In the genomic region with DNA sequence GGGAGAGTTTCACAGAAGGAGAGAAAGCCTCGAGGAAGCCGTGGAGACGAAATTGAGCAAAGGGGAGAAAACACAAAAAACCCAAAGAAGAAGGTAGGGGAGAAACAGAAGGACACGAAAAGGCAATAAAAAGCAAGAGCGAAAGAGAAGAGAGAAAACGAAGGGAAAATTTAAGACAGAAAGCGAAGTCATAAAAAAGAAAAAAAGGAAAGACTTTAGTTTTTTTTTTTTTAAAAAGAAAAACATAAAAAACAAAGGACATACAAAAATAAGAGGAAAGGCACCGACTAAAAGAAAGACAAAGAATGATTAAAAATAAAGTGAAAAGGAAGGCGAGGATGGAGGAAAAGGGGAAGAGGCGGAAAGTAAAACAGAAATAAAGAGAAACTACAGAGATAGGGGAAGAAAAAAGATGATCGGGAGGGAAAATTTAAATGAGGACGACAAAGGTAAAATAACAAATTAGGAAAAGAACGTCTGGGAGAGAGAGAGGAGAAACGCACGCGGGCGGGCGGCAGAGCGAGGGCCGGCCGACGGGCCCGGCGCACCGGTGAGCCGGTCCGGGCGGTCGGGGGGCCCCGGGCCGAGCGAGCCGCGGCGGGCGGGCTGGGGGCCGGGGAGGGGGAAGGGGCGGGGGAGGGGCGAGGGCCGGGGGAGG, we compare ENCODE assay signal across 11 cellular contexts. TPM values are rescaled to one million over a fixed set of nuclear protein-coding genes. Genes with fewer than 3 reads are reported as not detected.
DNase-seq lines count a peak whose midpoint lies in the region; ATAC-seq, FAIRE-seq and TF ChIP-seq lines count a peak whose summit lies in the region.
"Had no signal": no experiment of that assay in that cellular context is flagged by ENCODE, and none has a peak within 500 bp of the region (broad histone marks: within the 10 kb centered on the region; RNA-seq: fewer than 3 reads in every experiment).

No MANE protein-coding gene starts in this region.

- FAIRE-seq in GM12878 (lab: Jason Lieb, UNC): no peak

- no peaks in the 10 kb centered on the region; the same call in 1 of the 2 replicates for H4K20me1 ChIP-seq in GM12878 (ENCODE audit: control insufficient read depth, insufficient read depth)

- RAD21 ChIA-PET in GM12878 (lab: Charles Lee; ENCODE audit: unreplicated experiment): no interaction called here

- H3K27me3 Mint-ChIP-seq in CD14-positive monocyte (ENCODE audit: low read depth in 3 of 3) (peaks cover 76 to 93% (median 83%) of the 10 kb centered on the region in 3 donors), nephron (ENCODE audit: low read depth) (peaks cover 92% of the 10 kb centered on the region)

- H3K9me3 Mint-ChIP-seq in CD14-positive monocyte (peaks cover 0 to 28% (median 19%) of the 10 kb centered on the region in 7 donors), nephron (no peaks in the 10 kb centered on the region)

- TF ChIP-seq EP300 in GM12878 (IDR thresholded peaks at IDR 0.05; ENCODE audit: borderline replicate concordance in 1 of 2, control insufficient read depth in 1 of 2, low read depth in 2 of 2, low read length in 2 of 2): no peak

- no peak overlapping the region for H3K27ac Mint-ChIP-seq in CD14-positive monocyte
- H3K27ac Mint-ChIP-seq in nephron: no peak overlapping the region

- no peaks in the 10 kb centered on the region for H3K79me2 ChIP-seq in GM12878 (ENCODE audit: control insufficient read depth, insufficient read depth, low read length)

- no peak for TF ChIP-seq CTCF in CD14-positive monocyte (IDR thresholded peaks at IDR 0.05)
- TF ChIP-seq CTCF in HEK293 (tag by site-specific recombination; IDR thresholded peaks at IDR 0.05): no peak
- TF ChIP-seq CTCF in GM12878 (IDR thresholded peaks at IDR 0.05 in 2 of 3, conservative IDR thresholded peaks at IDR 0.05 in 1 of 3; ENCODE audit: control insufficient read depth in 2 of 3, extremely low read depth in 1 of 3, insufficient read depth in 1 of 3, low read depth in 3 of 3, low read length in 3 of 3): no peak
- TF ChIP-seq CTCF in nephron (IDR thresholded peaks at IDR 0.05; ENCODE audit: unreplicated experiment in 3 of 3): no peak

- CTCF ChIA-PET in HEK293 (lab: Yijun Ruan, JAX) (interaction anchor here (0.6 kb wide), 1 partner anchor 194 kb away, joined by 3 read pairs; no protein-coding TSS in a partner anchor), GM12878 (lab: Yijun Ruan, JAX) (no interaction called here)

- SMC1A ChIA-PET in GM12878 (lab: Charles Lee; ENCODE audit: uncharacterized antibody, unreplicated experiment): no interaction called here

- no peak overlapping the region for H3K9ac ChIP-seq in GM12878 (ENCODE audit: control insufficient read depth, insufficient read depth, low read length)

- H3K4me1 ChIP-seq in HEK293 (ENCODE audit: control insufficient read depth, insufficient read depth, low read length): no peaks in the 10 kb centered on the region
- peaks cover 6% of the 10 kb centered on the region for H3K4me1 ChIP-seq in GM12878 (ENCODE audit: control insufficient read depth, insufficient read depth, low read length)

- H3K4me3 Mint-ChIP-seq in CD14-positive monocyte (peak overlapping the region; percentile 64 to 96), nephron (peak overlapping the region; percentile 83 to 84 (median 83))

- peaks cover 0 to 31% of the 10 kb centered on the region in 2 experiments; a peak in 1 of 3 replicates for H3K36me3 ChIP-seq in HEK293 (ENCODE audit: control insufficient read depth in 2 of 2, insufficient read depth in 1 of 2, low read length in 2 of 2)
- no peaks in the 10 kb centered on the region for H3K36me3 ChIP-seq in GM12878 (ENCODE audit: control insufficient read depth in 2 of 2, insufficient read depth in 2 of 2, low read length in 1 of 2)
- H3K36me3 ChIP-seq: neutrophil had no signal

- no TSS peak for BruUV-seq in GM12878 (replicated peaks; lab: Mats Ljungman, UMichigan)

- WGBS in GM12878 (ENCODE audit: insufficient coverage, insufficient replicate concordance, low lambda C conversion rate, missing lambda C conversion rate): 9% methylated on average over 12 of the region's 40 CpGs

- in situ Hi-C loops in GM12878 (cut with MboI): no loop called here

- H3K4me3 ChIP-seq in HEK293 (ENCODE audit: low read depth, low read length): peak overlapping the region; percentile 10; the same call in 1 of the 2 replicates
- no peak overlapping the region for H3K4me3 ChIP-seq in GM12878

- H3K9me3 ChIP-seq in HEK293 (ENCODE audit: control insufficient read depth, insufficient read depth, low read depth, low read length): no peaks in the 10 kb centered on the region
- no peaks in the 10 kb centered on the region for H3K9me3 ChIP-seq in GM12878 (replicated peaks; ENCODE audit: control insufficient read depth, insufficient read depth, low read length)
- H3K9me3 ChIP-seq: neutrophil had no signal

- no peak overlapping the region for H3K4me2 ChIP-seq in GM12878 (ENCODE audit: control insufficient read depth, insufficient read depth)

- H3K4me1 Mint-ChIP-seq in CD14-positive monocyte (peaks cover 29% of the 10 kb centered on the region), nephron (peaks cover 27% of the 10 kb centered on the region)

- H3K36me3 Mint-ChIP-seq in CD14-positive monocyte: peaks cover 10 to 16% of the 10 kb centered on the region in 2 donors
- no peaks in the 10 kb centered on the region for H3K36me3 Mint-ChIP-seq in nephron (ENCODE audit: low read depth)

- H2AFZ ChIP-seq in GM12878 (ENCODE audit: control insufficient read depth, low read depth, low read length): no peak overlapping the region

- TF ChIP-seq POLR2A in GM12878 (IDR thresholded peaks at IDR 0.05; ENCODE audit: low read depth, low read length): no peak

- POLR2A ChIA-PET in HEK293 (lab: Yijun Ruan, JAX) (interaction anchor here (1.1 kb wide), 1 partner anchor 94 kb away, joined by 3 read pairs; a partner anchor contains a TSS), GM12878 (lab: Charles Lee) (no interaction called here)

- intact Hi-C loops in CD14-positive monocyte (cut with micrococcal nuclease): no loop called here
- intact Hi-C loops in GM12878 (cut with micrococcal nuclease; ENCODE audit: unreplicated experiment): no loop called here

- no peak for TF ChIP-seq RAD21 in GM12878 (IDR thresholded peaks at IDR 0.05; ENCODE audit: insufficient read depth, low read depth, low read length)

- H3K27ac ChIP-seq in HEK293 (ENCODE audit: extremely low read depth, low read depth, low read length): peak overlapping the region; percentile 37; the same call in 1 of the 2 replicates
- no peak overlapping the region for H3K27ac ChIP-seq in GM12878 (ENCODE audit: control insufficient read depth, insufficient read depth)
- H3K27ac ChIP-seq: neutrophil had no signal

- no peak for DNase-seq in CD14-positive monocyte (ENCODE audit: low spot score)
- no peak for DNase-seq in GM12878 (ENCODE audit: low read depth, low spot score)
- no peak for DNase-seq in stimulated activated CD4-positive, alpha-beta T cell treated with anti-CD3 and anti-CD28 coated beads, Interleukin-12 subunit alpha, Interleukin-12 subunit beta, amount 100 ng/mL, for 4 hours
- no peak for DNase-seq in cortex of kidney (lab: John Stamatoyannopoulos, UW)
- no peak for DNase-seq in T-helper 9 cell
- DNase-seq: NCI-H2081 treated with DMSO at 0.1 percent for 48 hours had no signal

- H3K27me3 ChIP-seq in GM12878 (replicated peaks in 1 of 2; ENCODE audit: control insufficient read depth in 2 of 2, insufficient read depth in 2 of 2, low read length in 1 of 2): peaks cover 14 to 24% of the 10 kb centered on the region in 2 experiments

- ATAC-seq in GM12878 (no peak), GM21381 (IDR thresholded peaks at IDR 0.05; ENCODE audit: unreplicated experiment) (no peak)

RNA-seq across cellular contexts. Expression of a gene that starts 0.5 kb away (rescaled TPM):
- polyA plus RNA-seq in CD14-positive monocyte (not detected), GM12878 (2011; rRNA removed) (not detected in 2 replicates), GM12878 (2014; fragmentation: Illumina TruSeq; extraction: Trizol) (not detected in 2 replicates), GM12878 (2014; fragmentation: Nextera tagmentation; extraction: Ambion mirVana) (not detected), GM12878 (2014; rRNA removed) (not detected in 2 replicates), GM12878 (2016; fragmentation: Nextera tagmentation; extraction: Ambion mirVana) (not detected)
- total RNA-seq in GM12878 (2013; cell fraction: nucleolus; rRNA removed): not detected in 2 replicates
- total RNA-seq in GM12878 (2014; rRNA removed) (not detected in 2 replicates), GM12878 (2014; rRNA removed; fragmentation: Illumina TruSeq; extraction: Trizol) (not detected in 2 replicates), GM12878 (2021) (not detected in 2 replicates)
- not detected for polyA plus RNA-seq in GM12878 (2011; ENCODE audit: low read depth)
- not detected in 2 replicates for polyA plus RNA-seq in GM12878 (2011; cell fraction: cytosol; rRNA removed)
- 0.20 TPM in 1 of 2 replicates, not detected in the other for polyA plus RNA-seq in GM12878 (2011; cell fraction: nucleus; rRNA removed)
- polyA plus RNA-seq in GM12878 (2012): not detected in 2 replicates
- not detected in 2 replicates for polyA minus RNA-seq in GM12878 (2011; rRNA and poly(A)+ RNA removed)
- not detected in 2 replicates for polyA minus RNA-seq in GM12878 (2011; cell fraction: cytosol; rRNA and poly(A)+ RNA removed)
- polyA minus RNA-seq in GM12878 (2011; cell fraction: nucleus; rRNA and poly(A)+ RNA removed): not detected in 2 replicates

RNA-seq across cellular contexts. Expression of a gene that starts 36.8 kb away (rescaled TPM):
- polyA plus RNA-seq in CD14-positive monocyte: 1 to 10 TPM in 1 of 2 donors, under 1 TPM in 1; 0.26 to 1.5 TPM
- total RNA-seq in GM12878 (2013; cell fraction: nucleolus; rRNA removed): not detected in 2 replicates
- total RNA-seq in GM12878 (2014; rRNA removed): 0.28 TPM in 1 of 2 replicates, not detected in the other
- total RNA-seq in GM12878 (2014; rRNA removed; fragmentation: Illumina TruSeq; extraction: Trizol): not detected in 2 replicates
- 0.28 and 0.35 TPM in 2 replicates for total RNA-seq in GM12878 (2021)
- polyA plus RNA-seq in GM12878 (2011; ENCODE audit: low read depth): not detected
- polyA plus RNA-seq in GM12878 (2011; rRNA removed): not detected in 2 replicates
- 0.07 TPM in 1 of 2 replicates, not detected in the other for polyA plus RNA-seq in GM12878 (2011; cell fraction: cytosol; rRNA removed)
- 0.22 and 0.28 TPM in 2 replicates for polyA plus RNA-seq in GM12878 (2011; cell fraction: nucleus; rRNA removed)
- polyA plus RNA-seq in GM12878 (2012): 0.16 and 0.35 TPM in 2 replicates
- not detected in 2 replicates for polyA plus RNA-seq in GM12878 (2014; fragmentation: Illumina TruSeq; extraction: Trizol)
- polyA plus RNA-seq in GM12878 (2014; fragmentation: Nextera tagmentation; extraction: Ambion mirVana): under 1 TPM in 1 of 2 experiments, not detected in 1; 0.05 TPM
- polyA plus RNA-seq in GM12878 (2014; rRNA removed): 0.10 TPM in 1 of 2 replicates, not detected in the other
- polyA plus RNA-seq in GM12878 (2016; fragmentation: Nextera tagmentation; extraction: Ambion mirVana): not detected
- not detected in 2 replicates for polyA minus RNA-seq in GM12878 (2011; rRNA and poly(A)+ RNA removed)
- polyA minus RNA-seq in GM12878 (2011; cell fraction: cytosol; rRNA and poly(A)+ RNA removed): not detected in 2 replicates
- polyA minus RNA-seq in GM12878 (2011; cell fraction: nucleus; rRNA and poly(A)+ RNA removed): not detected in 2 replicates
- total RNA-seq: T-helper 2 cell treated with Interferon-gamma antibody and Interleukin-4, amounts not matched to agents 100 ng/mL and 5 ng/mL, for 36 hours had no signal

RNA-seq across cellular contexts. Expression of a gene that starts 45.8 kb away (rescaled TPM):
- polyA plus RNA-seq in CD14-positive monocyte (under 1 TPM in 1 of 2 donors, not detected in 1; 0.50 TPM), GM12878 (2011; rRNA removed) (0.19 and 0.43 TPM in 2 replicates), GM12878 (2014; fragmentation: Illumina TruSeq; extraction: Trizol) (0.34 and 1.5 TPM in 2 replicates), GM12878 (2014; fragmentation: Nextera tagmentation; extraction: Ambion mirVana) (not detected), GM12878 (2014; rRNA removed) (0.46 TPM in 1 of 2 replicates, not detected in the other), GM12878 (2016; fragmentation: Nextera tagmentation; extraction: Ambion mirVana) (not detected)
- total RNA-seq in GM12878 (2013; cell fraction: nucleolus; rRNA removed): 4.3 and 5.9 TPM in 2 replicates
- total RNA-seq in GM12878 (2014; rRNA removed) (0.34 and 0.65 TPM in 2 replicates), GM12878 (2014; rRNA removed; fragmentation: Illumina TruSeq; extraction: Trizol) (0.13 and 0.51 TPM in 2 replicates), GM12878 (2021) (0.82 and 1.1 TPM in 2 replicates)
- 0.42 TPM for polyA plus RNA-seq in GM12878 (2011; ENCODE audit: low read depth)
- polyA plus RNA-seq in GM12878 (2011; cell fraction: cytosol; rRNA removed): 0.12 and 0.31 TPM in 2 replicates
- polyA plus RNA-seq in GM12878 (2011; cell fraction: nucleus; rRNA removed): 1.3 and 1.5 TPM in 2 replicates
- 1.2 and 1.4 TPM in 2 replicates for polyA plus RNA-seq in GM12878 (2012)
- polyA minus RNA-seq in GM12878 (2011; rRNA and poly(A)+ RNA removed): 1.1 and 2.0 TPM in 2 replicates
- not detected in 2 replicates for polyA minus RNA-seq in GM12878 (2011; cell fraction: cytosol; rRNA and poly(A)+ RNA removed)
- 0.36 and 0.57 TPM in 2 replicates for polyA minus RNA-seq in GM12878 (2011; cell fraction: nucleus; rRNA and poly(A)+ RNA removed)
- total RNA-seq: T-helper 2 cell treated with Interferon-gamma antibody and Interleukin-4, amounts not matched to agents 100 ng/mL and 5 ng/mL, for 36 hours had no signal
